Comparison of ENCODE assay signal across 14 cellular contexts in genomic region chr5:50717615-50718014, GRCh38. TPM values are rescaled to one million over a fixed set of nuclear protein-coding genes. Genes with fewer than 3 reads are reported as not detected.
A peak's percentile ranks its signal among the peaks of the same experiment; 100 is the strongest.
DNase-seq lines count a peak whose midpoint lies in the region; ATAC-seq and TF ChIP-seq lines count a peak whose summit lies in the region.
"Had no signal": no experiment of that assay in that cellular context is flagged by ENCODE, and none has a peak within 500 bp of the region (broad histone marks: within the 10 kb centered on the region; RNA-seq: fewer than 3 reads in every experiment).

No MANE protein-coding gene starts in this region.

- H3K4me3 ChIP-seq in vagina = no peak overlapping the region
- H3K4me3 ChIP-seq: Peyer's patch, tibial nerve had no signal

- no peak for TF ChIP-seq CTCF in activated B cell treated with CpG ODN at 0.5 μM for 24 hours (IDR thresholded peaks at IDR 0.05)
- TF ChIP-seq CTCF in vagina (IDR thresholded peaks at IDR 0.05) = no peak

- H3K4me3 Mint-ChIP-seq in activated B cell treated with CpG ODN at 0.5 μM for 24 hours = no peak overlapping the region
- H3K4me3 Mint-ChIP-seq in stimulated activated effector memory CD8-positive, alpha-beta T cell treated with anti-CD3 and anti-CD28 coated beads, Interleukin-12 subunit alpha, Interleukin-12 subunit beta, amount 100 ng/mL, for 72 hours = peak overlapping the region; percentile 1
- H3K4me3 Mint-ChIP-seq: activated CD4-positive, alpha-beta memory T cell treated with anti-CD3 and anti-CD28 coated beads for 36 hours had no signal

- DNase-seq in SIG-M5 treated with dmso at 0.1 percent for 504 hours (lab: John Stamatoyannopoulos, UW; ENCODE audit: unreplicated experiment) (peak; percentile 65), SIG-M5 (lab: John Stamatoyannopoulos, UW) (no peak), activated B cell treated with CpG ODN at 0.5 μM for 24 hours (no peak), A172 (ENCODE audit: low spot score) (no peak), vagina (ENCODE audit: extremely low spot score in 2 of 2) (no peak)
- no peak for DNase-seq in stimulated activated effector memory CD8-positive, alpha-beta T cell treated with anti-CD3 and anti-CD28 coated beads, Interleukin-12 subunit alpha, Interleukin-12 subunit beta, amount 100 ng/mL, for 72 hours (ENCODE audit: low spot score in 2 of 2)
- DNase-seq in stimulated activated CD8-positive, alpha-beta memory T cell treated with anti-CD3 and anti-CD28 coated beads, Interleukin-4, amount 100 ng/mL, for 48 hours = no peak
- DNase-seq: activated CD4-positive, alpha-beta memory T cell treated with anti-CD3 and anti-CD28 coated beads for 36 hours; foreskin melanocyte; Karpas-422; Peyer's patch had no signal

- H3K9me3 Mint-ChIP-seq in activated B cell treated with CpG ODN at 0.5 μM for 24 hours = no peaks in the 10 kb centered on the region
- peaks cover 3% of the 10 kb centered on the region for H3K9me3 Mint-ChIP-seq in stimulated activated effector memory CD8-positive, alpha-beta T cell treated with anti-CD3 and anti-CD28 coated beads, Interleukin-12 subunit alpha, Interleukin-12 subunit beta, amount 100 ng/mL, for 72 hours
- H3K9me3 Mint-ChIP-seq: activated CD4-positive, alpha-beta memory T cell treated with anti-CD3 and anti-CD28 coated beads for 36 hours had no signal

- intact Hi-C loops in activated B cell treated with CpG ODN at 0.5 μM for 24 hours (cut with micrococcal nuclease) (no loop called here), vagina (cut with DNase I) (no loop called here)

- CTCF ChIA-PET in activated B cell treated with CpG ODN at 0.5 μM for 24 hours (lab: Charles Lee) = no interaction called here

- H3K27me3 Mint-ChIP-seq in activated B cell treated with CpG ODN at 0.5 μM for 24 hours = no peaks in the 10 kb centered on the region
- H3K27me3 Mint-ChIP-seq: activated CD4-positive, alpha-beta memory T cell treated with anti-CD3 and anti-CD28 coated beads for 36 hours had no signal

- POLR2A ChIA-PET in activated B cell treated with CpG ODN at 0.5 μM for 24 hours (lab: Charles Lee) = no interaction called here

- TF ChIP-seq POLR2A in vagina (IDR thresholded peaks at IDR 0.05) = no peak

- no peak overlapping the region for H3K27ac ChIP-seq in vagina
- H3K27ac ChIP-seq: Peyer's patch, tibial nerve had no signal

- peaks cover 18% of the 10 kb centered on the region for H3K36me3 Mint-ChIP-seq in activated B cell treated with CpG ODN at 0.5 μM for 24 hours (ENCODE audit: low read depth)
- H3K36me3 Mint-ChIP-seq in stimulated activated effector memory CD8-positive, alpha-beta T cell treated with anti-CD3 and anti-CD28 coated beads, Interleukin-12 subunit alpha, Interleukin-12 subunit beta, amount 100 ng/mL, for 72 hours = peaks cover 16% of the 10 kb centered on the region

- H3K27ac Mint-ChIP-seq in activated B cell treated with CpG ODN at 0.5 μM for 24 hours = no peak overlapping the region
- peak overlapping the region; percentile 87 for H3K27ac Mint-ChIP-seq in stimulated activated effector memory CD8-positive, alpha-beta T cell treated with anti-CD3 and anti-CD28 coated beads, Interleukin-12 subunit alpha, Interleukin-12 subunit beta, amount 100 ng/mL, for 72 hours
- H3K27ac Mint-ChIP-seq: activated CD4-positive, alpha-beta memory T cell treated with anti-CD3 and anti-CD28 coated beads for 36 hours had no signal

- H3K4me1 Mint-ChIP-seq in activated B cell treated with CpG ODN at 0.5 μM for 24 hours = peaks cover 61% of the 10 kb centered on the region
- H3K4me1 Mint-ChIP-seq in stimulated activated effector memory CD8-positive, alpha-beta T cell treated with anti-CD3 and anti-CD28 coated beads, Interleukin-12 subunit alpha, Interleukin-12 subunit beta, amount 100 ng/mL, for 72 hours = peaks cover 80% of the 10 kb centered on the region

- ATAC-seq in HG03108 (IDR thresholded peaks at IDR 0.05; ENCODE audit: unreplicated experiment) = peak; percentile 44
- ATAC-seq in activated B cell treated with CpG ODN at 0.5 μM for 24 hours (ENCODE audit: low read depth) = peak; percentile 28
- peak; percentile 85 for ATAC-seq in stimulated activated effector memory CD8-positive, alpha-beta T cell treated with anti-CD3 and anti-CD28 coated beads, Interleukin-12 subunit alpha, Interleukin-12 subunit beta, amount 100 ng/mL, for 72 hours
- ATAC-seq: HCT116 had no signal

- no peaks in the 10 kb centered on the region for H3K9me3 ChIP-seq in vagina
- H3K9me3 ChIP-seq: Peyer's patch, tibial nerve had no signal

- peaks cover 39% of the 10 kb centered on the region for H3K4me1 ChIP-seq in vagina

- no peaks in the 10 kb centered on the region for H3K36me3 ChIP-seq in vagina
- H3K36me3 ChIP-seq: Peyer's patch, tibial nerve had no signal

- no peaks in the 10 kb centered on the region for H3K27me3 ChIP-seq in vagina
- H3K27me3 ChIP-seq: Peyer's patch, tibial nerve had no signal

RNA-seq across cellular contexts. Expression of gene PARP8, which starts 51.2 kb away (rescaled TPM):
- total RNA-seq in activated B cell treated with CpG ODN at 0.5 μM for 24 hours = 39.3 and 56.0 TPM in 2 replicates
- total RNA-seq in A172 (2014; rRNA removed; shearing (Covaris generic)) = 0.28 and 0.74 TPM in 2 replicates
- total RNA-seq in vagina = 48.4 TPM

Comparison
In these comparisons a context has a peak if more than half of its experiments do, and no peak if none do; other contexts are left out.
1. ATAC-seq: peak in every context shown above with its lines; median percentile 85 in stimulated activated effector memory CD8-positive, alpha-beta T cell treated with anti-CD3 and anti-CD28 coated beads, Interleukin-12 subunit alpha, Interleukin-12 subunit beta, amount 100 ng/mL, for 72 hours; 44 in HG03108; 28 in activated B cell treated with CpG ODN at 0.5 μM for 24 hours.
2. RNA of gene PARP8, which starts 51.2 kb away (total RNA-seq): 39.3 to 56.0 TPM in activated B cell treated with CpG ODN at 0.5 μM for 24 hours and 48.4 TPM in vagina (single experiment); 0.28 to 0.74 TPM in A172; every median in the first group is over 10 times any median in the second.